1 cellular context compared by ENCODE assay signal in genomic region chr19:35862528-35862927, GRCh38.
A peak's percentile ranks its signal among the peaks of the same experiment; 100 is the strongest.
TF ChIP-seq lines count a peak whose summit lies in the region.

No MANE protein-coding gene starts in this region.

TF ChIP-seq in K562, 482 proteins besides CTCF, POLR2A, EP300 and RAD21 (continued from another document and continues in another):
- TF ChIP-seq ZNF165 (CRISPR knock-in tag; IDR thresholded peaks at IDR 0.05; ENCODE audit: borderline replicate concordance) (no peak), CHCHD3 (CRISPR knock-in tag; IDR thresholded peaks at IDR 0.05) (no peak), THRA (IDR thresholded peaks at IDR 0.05) (no peak), ZNF76 (CRISPR knock-in tag; IDR thresholded peaks at IDR 0.05; ENCODE audit: borderline replicate concordance) (no peak), ZSCAN29 (IDR thresholded peaks at IDR 0.05) (no peak), TCF3 (CRISPR knock-in tag; IDR thresholded peaks at IDR 0.05) (no peak), MEIS2 (IDR thresholded peaks at IDR 0.05; ENCODE audit: partially characterized antibody) (no peak), ZNF224 (CRISPR knock-in tag; IDR thresholded peaks at IDR 0.05) (no peak), L3MBTL2 (IDR thresholded peaks at IDR 0.05) (peak; percentile 88), MEF2A (IDR thresholded peaks at IDR 0.05; ENCODE audit: control insufficient read depth, low read depth, low read length) (no peak), EWSR1 (IDR thresholded peaks at IDR 0.05; ENCODE audit: borderline replicate concordance, low read depth, partially characterized antibody) (no peak), ZBED1 (IDR thresholded peaks at IDR 0.05) (no peak), ZNF146 (CRISPR knock-in tag; IDR thresholded peaks at IDR 0.05; ENCODE audit: unreplicated experiment) (no peak), THAP7 (CRISPR knock-in tag; IDR thresholded peaks at IDR 0.05) (no peak), ZNF717 (CRISPR knock-in tag; IDR thresholded peaks at IDR 0.05) (no peak), SOX6 (IDR thresholded peaks at IDR 0.05) (no peak), TAF15 (IDR thresholded peaks at IDR 0.05; ENCODE audit: low read depth, low read length) (no peak), PCBP2 (IDR thresholded peaks at IDR 0.05; ENCODE audit: low read depth, low read length, poor library complexity, severe bottlenecking) (no peak), NR2C2 (CRISPR knock-in tag; IDR thresholded peaks at IDR 0.05) (no peak), NR2C2 (tag; IDR thresholded peaks at IDR 0.05) (peak; percentile 31; the same call in 1 of the 2 replicates), TCFL5 (CRISPR knock-in tag; conservative IDR thresholded peaks at IDR 0.05) (no peak), NFRKB (IDR thresholded peaks at IDR 0.05; ENCODE audit: low read depth) (no peak), CBFB (CRISPR knock-in tag; IDR thresholded peaks at IDR 0.05) (no peak), BACH1 (tag; IDR thresholded peaks at IDR 0.05) (no peak), HDAC3 (IDR thresholded peaks at IDR 0.05; ENCODE audit: borderline replicate concordance, partially characterized antibody) (no peak), PREB (CRISPR knock-in tag; IDR thresholded peaks at IDR 0.05) (no peak), CCNT2 (IDR thresholded peaks at IDR 0.05; ENCODE audit: borderline replicate concordance, extremely low read depth, insufficient read length, low read depth, low read length) (no peak), ZNF232 (CRISPR knock-in tag; IDR thresholded peaks at IDR 0.05) (no peak), ZNF644 (tag; IDR thresholded peaks at IDR 0.05; ENCODE audit: low read depth) (no peak), SRSF9 (IDR thresholded peaks at IDR 0.05; ENCODE audit: borderline replicate concordance, low read depth, low read length) (no peak), ZBTB49 (CRISPR knock-in tag; IDR thresholded peaks at IDR 0.05; ENCODE audit: borderline replicate concordance) (no peak), HDAC2 (IDR thresholded peaks at IDR 0.05) (no peak), MBD2 (IDR thresholded peaks at IDR 0.05; ENCODE audit: borderline replicate concordance, low read depth) (0 out of 2 replicates have a peak, but pooled peaks have one; percentile 57), KDM4B (IDR thresholded peaks at IDR 0.05; ENCODE audit: borderline replicate concordance in 2 of 2, low read depth in 1 of 2) (no peak), HSF4 (CRISPR knock-in tag; IDR thresholded peaks at IDR 0.05; ENCODE audit: borderline replicate concordance) (no peak), TCF7L2 (IDR thresholded peaks at IDR 0.05; ENCODE audit: low read depth, low read length) (no peak), NUFIP1 (IDR thresholded peaks at IDR 0.05; ENCODE audit: partially characterized antibody) (no peak), TCF7 (IDR thresholded peaks at IDR 0.05; ENCODE audit: borderline replicate concordance) (no peak), ATF7 (IDR thresholded peaks at IDR 0.05) (no peak), ZNF174 (CRISPR knock-in tag; IDR thresholded peaks at IDR 0.05) (no peak), HINFP (tag; conservative IDR thresholded peaks at IDR 0.05; ENCODE audit: low read depth) (no peak), GATAD2B (IDR thresholded peaks at IDR 0.05; ENCODE audit: borderline replicate concordance) (no peak), NFIC (IDR thresholded peaks at IDR 0.05) (peak; percentile 85), ETV1 (tag; conservative IDR thresholded peaks at IDR 0.05; ENCODE audit: low read depth) (no peak), BRD4 (IDR thresholded peaks at IDR 0.05) (no peak), HDAC8 (tag; IDR thresholded peaks at IDR 0.05) (no peak), PKNOX1 (IDR thresholded peaks at IDR 0.05) (no peak), CBFA2T3 (IDR thresholded peaks at IDR 0.05) (no peak), HNRNPUL1 (IDR thresholded peaks at IDR 0.05; ENCODE audit: low read length) (no peak), NFYB (IDR thresholded peaks at IDR 0.05; ENCODE audit: extremely low read depth, insufficient read length) (peak; percentile 94), ZNF436 (CRISPR knock-in tag; IDR thresholded peaks at IDR 0.05) (no peak), NEUROD1 (IDR thresholded peaks at IDR 0.05; ENCODE audit: borderline replicate concordance, low read depth, low read length, partially characterized antibody) (peak; percentile 17), XRCC3 (IDR thresholded peaks at IDR 0.05) (no peak), SMARCE1 (IDR thresholded peaks at IDR 0.05) (no peak), FOXK2 (conservative IDR thresholded peaks at IDR 0.05 in 1 of 2, IDR thresholded peaks at IDR 0.05 in 1 of 2; ENCODE audit: low read depth in 2 of 2) (no peak), U2AF2 (optimal IDR thresholded peaks at IDR 0.05; ENCODE audit: low read depth, low read length) (no peak), PTTG1 (tag; IDR thresholded peaks at IDR 0.05; ENCODE audit: low read depth) (no peak), ZNF253 (CRISPR knock-in tag; conservative IDR thresholded peaks at IDR 0.05) (no peak), CREBBP (IDR thresholded peaks at IDR 0.05; ENCODE audit: low read depth, low read length) (no peak), SP2 (IDR thresholded peaks at IDR 0.05; ENCODE audit: extremely low read depth, low read depth, low read length, poor library complexity, severe bottlenecking) (peak; percentile 16)
- TF ChIP-seq, protein P1, sequence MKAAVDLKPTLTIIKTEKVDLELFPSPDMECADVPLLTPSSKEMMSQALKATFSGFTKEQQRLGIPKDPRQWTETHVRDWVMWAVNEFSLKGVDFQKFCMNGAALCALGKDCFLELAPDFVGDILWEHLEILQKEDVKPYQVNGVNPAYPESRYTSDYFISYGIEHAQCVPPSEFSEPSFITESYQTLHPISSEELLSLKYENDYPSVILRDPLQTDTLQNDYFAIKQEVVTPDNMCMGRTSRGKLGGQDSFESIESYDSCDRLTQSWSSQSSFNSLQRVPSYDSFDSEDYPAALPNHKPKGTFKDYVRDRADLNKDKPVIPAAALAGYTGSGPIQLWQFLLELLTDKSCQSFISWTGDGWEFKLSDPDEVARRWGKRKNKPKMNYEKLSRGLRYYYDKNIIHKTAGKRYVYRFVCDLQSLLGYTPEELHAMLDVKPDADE (conservative IDR thresholded peaks at IDR 0.05; ENCODE audit: control insufficient read depth, low read depth, low read length): no peak
- TF ChIP-seq, protein P2, sequence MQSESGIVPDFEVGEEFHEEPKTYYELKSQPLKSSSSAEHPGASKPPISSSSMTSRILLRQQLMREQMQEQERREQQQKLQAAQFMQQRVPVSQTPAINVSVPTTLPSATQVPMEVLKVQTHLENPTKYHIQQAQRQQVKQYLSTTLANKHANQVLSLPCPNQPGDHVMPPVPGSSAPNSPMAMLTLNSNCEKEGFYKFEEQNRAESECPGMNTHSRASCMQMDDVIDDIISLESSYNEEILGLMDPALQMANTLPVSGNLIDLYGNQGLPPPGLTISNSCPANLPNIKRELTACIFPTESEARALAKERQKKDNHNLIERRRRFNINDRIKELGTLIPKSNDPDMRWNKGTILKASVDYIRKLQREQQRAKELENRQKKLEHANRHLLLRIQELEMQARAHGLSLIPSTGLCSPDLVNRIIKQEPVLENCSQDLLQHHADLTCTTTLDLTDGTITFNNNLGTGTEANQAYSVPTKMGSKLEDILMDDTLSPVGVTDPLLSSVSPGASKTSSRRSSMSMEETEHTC (IDR thresholded peaks at IDR 0.05): no peak
- TF ChIP-seq, protein P3, sequence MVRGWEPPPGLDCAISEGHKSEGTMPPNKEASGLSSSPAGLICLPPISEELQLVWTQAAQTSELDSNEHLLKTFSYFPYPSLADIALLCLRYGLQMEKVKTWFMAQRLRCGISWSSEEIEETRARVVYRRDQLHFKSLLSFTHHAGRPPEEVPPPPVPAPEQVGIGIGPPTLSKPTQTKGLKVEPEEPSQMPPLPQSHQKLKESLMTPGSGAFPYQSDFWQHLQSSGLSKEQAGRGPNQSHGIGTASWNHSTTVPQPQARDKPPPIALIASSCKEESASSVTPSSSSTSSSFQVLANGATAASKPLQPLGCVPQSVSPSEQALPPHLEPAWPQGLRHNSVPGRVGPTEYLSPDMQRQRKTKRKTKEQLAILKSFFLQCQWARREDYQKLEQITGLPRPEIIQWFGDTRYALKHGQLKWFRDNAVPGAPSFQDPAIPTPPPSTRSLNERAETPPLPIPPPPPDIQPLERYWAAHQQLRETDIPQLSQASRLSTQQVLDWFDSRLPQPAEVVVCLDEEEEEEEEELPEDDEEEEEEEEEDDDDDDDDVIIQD (CRISPR knock-in tag; IDR thresholded peaks at IDR 0.05): no peak
